ENCODE assay signal across 10 cellular contexts in the genomic region with DNA sequence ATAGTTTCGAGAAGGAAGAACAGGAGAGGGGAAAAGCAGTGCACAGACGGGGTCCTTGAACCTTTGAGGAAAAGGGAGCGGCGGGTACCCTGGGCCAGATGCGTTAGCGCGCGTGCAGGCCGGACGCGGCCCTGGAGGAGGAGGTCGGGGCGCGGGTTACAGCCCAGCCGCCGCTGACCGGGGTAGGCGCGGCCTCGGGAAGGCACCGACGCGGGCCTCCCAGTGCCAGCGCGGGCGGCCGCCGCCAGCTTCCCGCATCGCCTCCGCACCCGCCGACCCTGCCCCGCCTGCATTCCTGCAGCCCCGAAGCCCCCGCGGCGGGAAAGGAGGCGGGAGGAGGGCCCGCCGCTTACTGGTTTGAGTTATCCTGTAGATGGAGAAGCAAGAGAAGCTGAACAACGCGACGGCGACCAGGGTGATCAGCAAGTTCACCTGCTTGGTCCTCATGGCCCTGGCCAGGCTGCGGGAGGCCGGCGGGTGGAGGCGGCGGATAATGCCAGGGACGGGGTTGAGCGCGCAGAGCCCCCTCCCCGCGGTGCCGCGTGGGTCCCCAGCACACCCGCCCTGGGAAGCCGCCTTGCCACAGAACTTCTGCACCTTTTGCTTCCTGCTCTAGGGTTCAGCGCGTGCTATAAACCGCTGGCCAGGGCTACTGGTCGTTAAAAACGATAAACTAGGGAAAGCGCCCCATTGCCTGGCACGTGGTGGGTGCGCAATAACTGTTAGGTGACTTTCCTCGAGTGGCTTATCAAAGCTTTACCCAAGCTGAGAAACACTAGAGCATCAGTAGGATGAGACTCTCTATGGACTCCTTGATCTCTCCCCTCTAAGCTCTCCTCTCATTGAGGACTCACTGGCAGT. TPM values are rescaled to one million over a fixed set of nuclear protein-coding genes. Genes with fewer than 3 reads are reported as not detected.
A peak's percentile ranks its signal among the peaks of the same experiment; 100 is the strongest.
DNase-seq lines count a peak whose midpoint lies in the region; ATAC-seq lines count a peak whose summit lies in the region.
"Had no signal": no experiment of that assay in that cellular context is flagged by ENCODE, and none has a peak within 500 bp of the region (broad histone marks: within the 10 kb centered on the region; RNA-seq: fewer than 3 reads in every experiment).

A gene (minus strand): TSS at position 518 of the 861 bp plus-strand sequence. CDS start 71 bp downstream, at position 447.

- H3K4me2 ChIP-seq in mesenchymal stem cell (ENCODE audit: low read length, poor library complexity, severe bottlenecking), result peak within 1 kb of the TSS; percentile 95

- DNase-seq in activated gamma-delta T cell (lab: John Stamatoyannopoulos, UW) (peak; percentile 7), activated gamma-delta T cell treated with Interleukin-2 at 50 U/mL for 16 hours (no peak), mesenchymal stem cell (peak; percentile 7), superior temporal gyrus (ENCODE audit: extremely low spot score) (no peak), RKO (ENCODE audit: low spot score) (no peak)

- H3K79me1 ChIP-seq in mesenchymal stem cell (replicated peaks; ENCODE audit: low read length, poor library complexity, severe bottlenecking), result no peaks in the 10 kb centered on the region

- H4K91ac ChIP-seq in mesenchymal stem cell (ENCODE audit: low read length), result peak within 1 kb of the TSS; percentile 15

- no peak within 1 kb of the TSS for H2BK15ac ChIP-seq in mesenchymal stem cell (ENCODE audit: low read depth, poor library complexity, severe bottlenecking)

- H3K4me1 ChIP-seq in duodenal mucosa (ENCODE audit: control insufficient read depth in 1 of 2, insufficient read depth in 2 of 2, low read length in 2 of 2) (no peaks in the 10 kb centered on the region), mesenchymal stem cell (ENCODE audit: control insufficient read depth, insufficient read depth, low read depth, low read length) (peaks cover 10% of the 10 kb centered on the region), thymus (ENCODE audit: control insufficient read depth, insufficient read depth, low read length) (peaks cover 4% of the 10 kb centered on the region)

- no peak within 1 kb of the TSS for H3K9ac ChIP-seq in duodenal mucosa (ENCODE audit: low read depth in 1 of 2, low read length in 2 of 2)
- H3K9ac ChIP-seq in mesenchymal stem cell (ENCODE audit: low read length), result no peak within 1 kb of the TSS

- no peak within 1 kb of the TSS for H3K4ac ChIP-seq in mesenchymal stem cell (ENCODE audit: low read depth in 1 of 2, low read length in 2 of 2)

- H3K14ac ChIP-seq in mesenchymal stem cell (ENCODE audit: low read length in 2 of 2), result peak within 1 kb of the TSS in 1 of 2 experiments; percentile 44

- H2AFZ ChIP-seq in mesenchymal stem cell (ENCODE audit: low read depth, low read length), result peak within 1 kb of the TSS; percentile 83

- 16% methylated on average over 51 of the region's 68 CpGs for WGBS in mesenchymal stem cell
- 5% methylated on average over 68 of the region's 68 CpGs for WGBS in thymus

- H3K36me3 ChIP-seq in duodenal mucosa (ENCODE audit: control insufficient read depth in 1 of 2, insufficient read depth in 2 of 2, low read length in 2 of 2) (no peaks in the 10 kb centered on the region), mesenchymal stem cell (ENCODE audit: control insufficient read depth in 1 of 2, insufficient read depth in 2 of 2, low read depth in 1 of 2, low read length in 2 of 2) (no peaks in the 10 kb centered on the region), thymus (ENCODE audit: control insufficient read depth, insufficient read depth) (no peaks in the 10 kb centered on the region)

- no peak within 1 kb of the TSS for H2AK5ac ChIP-seq in mesenchymal stem cell (ENCODE audit: low read length, severe bottlenecking)

- H3K27ac ChIP-seq in duodenal mucosa (ENCODE audit: low read depth, low read length), result no peak within 1 kb of the TSS
- H3K27ac ChIP-seq in mesenchymal stem cell (ENCODE audit: low read length, poor library complexity, severe bottlenecking), result no peak within 1 kb of the TSS
- no peak within 1 kb of the TSS for H3K27ac ChIP-seq in thymus (ENCODE audit: low read depth)
- H3K27ac ChIP-seq: C4-2B, RWPE1 had no signal

- peak within 1 kb of the TSS in 1 of 2 experiments; percentile 48 for H2BK12ac ChIP-seq in mesenchymal stem cell (ENCODE audit: low read length in 2 of 2)

- H4K8ac ChIP-seq in mesenchymal stem cell (ENCODE audit: low read length), result peak within 1 kb of the TSS; percentile 64

- H3K9me3 ChIP-seq in duodenal mucosa (ENCODE audit: control insufficient read depth in 1 of 2, low read length in 2 of 2) (no peaks in the 10 kb centered on the region), mesenchymal stem cell (ENCODE audit: control insufficient read depth, low read length) (no peaks in the 10 kb centered on the region), thymus (ENCODE audit: control insufficient read depth) (no peaks in the 10 kb centered on the region)

- no peak for ATAC-seq in GM19328 (IDR thresholded peaks at IDR 0.05; ENCODE audit: unreplicated experiment)

- peaks cover 28 to 45% of the 10 kb centered on the region in 2 donors for H3K27me3 ChIP-seq in duodenal mucosa (ENCODE audit: control insufficient read depth in 1 of 2, insufficient read depth in 2 of 2, low read length in 2 of 2)
- H3K27me3 ChIP-seq in mesenchymal stem cell (ENCODE audit: control insufficient read depth in 1 of 2, insufficient read depth in 1 of 2, low read length in 2 of 2), result peaks cover 35 to 68% of the 10 kb centered on the region in 2 experiments
- peaks cover 34% of the 10 kb centered on the region for H3K27me3 ChIP-seq in thymus (ENCODE audit: control insufficient read depth, insufficient read depth)

- no peak within 1 kb of the TSS for H2BK5ac ChIP-seq in mesenchymal stem cell (ENCODE audit: low read depth, low read length, poor library complexity, severe bottlenecking)

- H3K4me3 ChIP-seq in duodenal mucosa (ENCODE audit: low read depth in 1 of 2, low read length in 2 of 2) (peak within 1 kb of the TSS; percentile 30 to 48), mesenchymal stem cell (ENCODE audit: insufficient read depth in 1 of 2, low read depth in 1 of 2, low read length in 2 of 2) (peak within 1 kb of the TSS; percentile 62 to 66), thymus (ENCODE audit: low read length) (peak within 1 kb of the TSS; percentile 33)

- H3K23ac ChIP-seq in mesenchymal stem cell (ENCODE audit: low read length in 2 of 2), result peak within 1 kb of the TSS in 1 of 2 experiments; percentile 34

- no peak within 1 kb of the TSS for H3K18ac ChIP-seq in mesenchymal stem cell (ENCODE audit: low read depth in 1 of 2, low read length in 2 of 2)

- H2BK120ac ChIP-seq in mesenchymal stem cell (ENCODE audit: low read depth, low read length), result no peak within 1 kb of the TSS

RNA-seq across cellular contexts. Expression of the gene that starts here (rescaled TPM):
- polyA plus RNA-seq in mesenchymal stem cell (2013, experiment 1 of 2), result not detected
- polyA plus RNA-seq in mesenchymal stem cell (2013, experiment 2 of 2), result not detected
- not detected for polyA plus RNA-seq in thymus

Comparison
In these comparisons a context has a peak if more than half of its experiments do, and no peak if none do; other contexts are left out.
1. DNase-seq: peak in activated gamma-delta T cell (single experiment) and mesenchymal stem cell (single experiment); none in activated gamma-delta T cell treated with Interleukin-2 at 50 U/mL for 16 hours (single experiment), superior temporal gyrus (single experiment) and RKO (single experiment).
2. Peak in every context shown above with its lines, with median percentiles within 50 percentile points of each other: H3K4me3 ChIP-seq.